32 cellular contexts compared by ENCODE assay signal in genomic region chr3:70775257-70775656, GRCh38.
"Had no signal": no experiment of that assay in that cellular context is flagged by ENCODE, and none has a peak within 500 bp of the region (broad histone marks: within the 10 kb centered on the region; RNA-seq: fewer than 3 reads in every experiment).

No MANE protein-coding gene starts in this region.

- H3K9me3 ChIP-seq: neutrophil, psoas muscle, suprapubic skin, testis, tibial artery, transverse colon, upper lobe of right lung had no signal

- H3K27ac Mint-ChIP-seq: naive thymus-derived CD8-positive, alpha-beta T cell; natural killer cell treated with Interleukin-12 subunit alpha and Interleukin-12 subunit beta and Interleukin-15 and Interleukin-18, amount 100 ng/mL, for 72 hours; nephron progenitor cell; progenitor cell of endocrine pancreas; stimulated activated memory B cell treated with anti-CD40 and anti-IgM and Interleukin-4, amounts not matched to agents 10 μg/mL and 1 μg/mL and 100 μg/mL, for 72 hours; stimulated activated naive CD8-positive, alpha-beta T cell treated with anti-CD3 and anti-CD28 coated beads, Interleukin-15, amount 100 ng/mL, for 72 hours; type B pancreatic cell had no signal

- H3K4me3 Mint-ChIP-seq: naive thymus-derived CD8-positive, alpha-beta T cell; natural killer cell treated with Interleukin-12 subunit alpha and Interleukin-12 subunit beta and Interleukin-15 and Interleukin-18, amount 100 ng/mL, for 72 hours; nephron progenitor cell; neural crest cell; stimulated activated memory B cell treated with anti-CD40 and anti-IgM and Interleukin-4, amounts not matched to agents 10 μg/mL and 1 μg/mL and 100 μg/mL, for 72 hours; stimulated activated naive CD8-positive, alpha-beta T cell treated with anti-CD3 and anti-CD28 coated beads, Interleukin-15, amount 100 ng/mL, for 72 hours; type B pancreatic cell had no signal

- H3K4me3 ChIP-seq: psoas muscle, skin epidermis, smooth muscle cell, spleen, suprapubic skin, testis, tibial artery, transverse colon, upper lobe of right lung, uterus had no signal

- H3K4me1 ChIP-seq: parathyroid adenoma, psoas muscle, spleen, suprapubic skin, testis, tibial artery, transverse colon, upper lobe of right lung, uterus had no signal

- ATAC-seq: naive thymus-derived CD8-positive, alpha-beta T cell; natural killer cell treated with Interleukin-12 subunit alpha and Interleukin-12 subunit beta and Interleukin-15 and Interleukin-18, amount 100 ng/mL, for 72 hours; psoas muscle; right cardiac atrium; sciatic nerve; stimulated activated memory B cell treated with anti-CD40 and anti-IgM and Interleukin-4, amounts not matched to agents 10 μg/mL and 1 μg/mL and 100 μg/mL, for 72 hours; stimulated activated naive CD8-positive, alpha-beta T cell treated with anti-CD3 and anti-CD28 coated beads, Interleukin-15, amount 100 ng/mL, for 72 hours; stimulated activated naive CD8-positive, alpha-beta T cell treated with anti-CD3 and anti-CD28 coated beads, Interleukin-15, Interleukin-2, amounts not matched to agents 100 U/mL and 50 U/mL, for 24 hours; upper lobe of right lung had no signal

- H3K79me2 ChIP-seq: parathyroid adenoma had no signal

- H3K9me3 Mint-ChIP-seq: nephron progenitor cell; stimulated activated memory B cell treated with anti-CD40 and anti-IgM and Interleukin-4, amounts not matched to agents 10 μg/mL and 1 μg/mL and 100 μg/mL, for 72 hours had no signal

- H3K27me3 ChIP-seq: neutrophil, spleen, suprapubic skin, testis, tibial artery, transverse colon, upper lobe of right lung, uterus had no signal

- H3K4me1 Mint-ChIP-seq: naive thymus-derived CD8-positive, alpha-beta T cell; nephron progenitor cell; neural crest cell; stimulated activated memory B cell treated with anti-CD40 and anti-IgM and Interleukin-4, amounts not matched to agents 10 μg/mL and 1 μg/mL and 100 μg/mL, for 72 hours had no signal

- H3K27ac ChIP-seq: neutrophil, parathyroid adenoma, psoas muscle, skin epidermis, spleen, suprapubic skin, testis, tibial artery, transverse colon, upper lobe of right lung, uterus had no signal

- H3K36me3 ChIP-seq: neutrophil, spleen, suprapubic skin, tibial artery, transverse colon, upper lobe of right lung, uterus had no signal

- H2AFZ ChIP-seq: parathyroid adenoma had no signal

- H3K4me2 ChIP-seq: smooth muscle cell had no signal

- H3K36me3 Mint-ChIP-seq: natural killer cell treated with Interleukin-12 subunit alpha and Interleukin-12 subunit beta and Interleukin-15 and Interleukin-18, amount 100 ng/mL, for 72 hours; stimulated activated memory B cell treated with anti-CD40 and anti-IgM and Interleukin-4, amounts not matched to agents 10 μg/mL and 1 μg/mL and 100 μg/mL, for 72 hours; type B pancreatic cell had no signal

- H3K27me3 Mint-ChIP-seq: type B pancreatic cell had no signal

- DNase-seq: naive thymus-derived CD8-positive, alpha-beta T cell; nephron progenitor cell; nucleus accumbens; posterior cingulate gyrus; psoas muscle; right cardiac atrium; spleen; stimulated activated CD4-positive, alpha-beta T cell treated with anti-CD3 and anti-CD28 coated beads, Interleukin-12 subunit alpha, Interleukin-12 subunit beta, amount 100 ng/mL, for 4 hours; stimulated activated CD4-positive, alpha-beta T cell treated with anti-CD3 and anti-CD28 coated beads, Interleukin-1b, Interleukin-23, amount 100 ng/mL, for 48 hours; stimulated activated CD4-positive, alpha-beta T cell treated with anti-CD3 and anti-CD28 coated beads, Interleukin-4, amount 100 ng/mL, for 1 hour; stimulated activated CD4-positive, alpha-beta T cell treated with anti-CD3 and anti-CD28 coated beads, Interleukin-4, amount 100 ng/mL, for 4 hours; stimulated activated CD8-positive, alpha-beta memory T cell treated with anti-CD3 and anti-CD28 coated beads, Interleukin-4, amount 100 ng/mL, for 48 hours; stimulated activated naive CD4-positive, alpha-beta T cell; stimulated activated naive CD8-positive, alpha-beta T cell treated with anti-CD3 and anti-CD28 coated beads, Interleukin-15, amount 100 ng/mL, for 72 hours; stimulated activated naive CD8-positive, alpha-beta T cell treated with anti-CD3 and anti-CD28 coated beads, Interleukin-15, Interleukin-2, amounts not matched to agents 100 U/mL and 50 U/mL, for 24 hours; substantia nigra; testis; tibial artery; transverse colon; upper lobe of right lung; uterus had no signal

- H3K9ac ChIP-seq: parathyroid adenoma had no signal
